Comparison of ENCODE assay signal across 17 cellular contexts in the genomic region with DNA sequence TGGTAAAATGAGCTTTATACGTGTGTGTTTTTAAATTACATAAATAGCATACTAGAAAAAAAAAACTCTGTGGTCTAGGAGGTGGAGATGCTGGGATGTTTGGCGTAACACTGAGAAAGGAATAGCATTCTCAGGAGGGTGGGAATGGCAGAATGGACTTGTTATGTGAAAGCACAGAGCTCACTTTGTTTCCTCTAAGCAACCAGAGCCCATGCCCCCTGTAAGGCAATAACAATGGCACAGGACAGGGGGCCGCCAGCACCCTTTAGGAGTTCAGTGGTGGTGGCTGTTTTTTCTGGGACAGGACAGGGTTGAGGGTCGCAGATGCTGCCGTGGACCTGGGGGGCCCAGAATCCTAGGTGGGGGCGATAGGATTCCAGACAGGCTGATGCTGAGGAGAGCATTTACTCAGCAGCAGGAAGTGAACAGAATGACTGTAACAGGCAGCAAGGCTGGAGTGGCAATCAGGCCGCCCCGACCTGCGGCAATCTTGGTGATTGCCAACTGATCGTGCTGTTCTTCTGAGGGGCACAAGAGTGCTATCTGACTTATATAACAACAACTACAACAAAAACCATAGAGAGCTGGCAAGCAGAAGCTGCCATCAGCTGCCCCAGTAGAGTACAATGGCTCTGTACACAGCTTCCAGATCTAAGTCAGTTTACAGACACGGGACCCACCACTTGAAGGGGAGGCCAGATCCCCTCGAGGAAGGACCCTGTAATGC.
"Had no signal": no experiment of that assay in that cellular context is flagged by ENCODE, and none has a peak within 500 bp of the region (broad histone marks: within the 10 kb centered on the region; RNA-seq: fewer than 3 reads in every experiment).

No MANE protein-coding gene starts in this region.

- DNase-seq: activated CD4-positive, alpha-beta T cell treated with anti-CD3 and anti-CD28 coated beads for 4 hours; activated CD8-positive, alpha-beta memory T cell treated with anti-CD3 and anti-CD28 coated beads, Interleukin-2, amount 50 U/mL, for 4 hours; activated CD8-positive, alpha-beta T cell treated with anti-CD3 and anti-CD28 coated beads, Interleukin-2, amount 10 ng/mL, durations not matched to agents 7 days and 5 days; activated gamma-delta T cell; activated T-cell treated with anti-CD3 and anti-CD28 coated beads, Interleukin-2, amount 50 U/mL, for 48 hours; central memory CD4-positive, alpha-beta T cell; cortex of kidney; effector CD8-positive, alpha-beta T cell; heart right ventricle; left ventricle myocardium superior; ovary; stimulated activated CD4-positive, alpha-beta T cell treated with anti-CD3 and anti-CD28 coated beads, Interleukin-12 subunit alpha, Interleukin-12 subunit beta, amount 100 ng/mL, for 4 hours; thyroid gland; WERI-Rb-1 had no signal

- H3K4me3 Mint-ChIP-seq: activated CD8-positive, alpha-beta T cell treated with anti-CD3 and anti-CD28 coated beads, Interleukin-2, amount 10 ng/mL, durations not matched to agents 7 days and 5 days; stimulated activated effector memory CD8-positive, alpha-beta T cell treated with anti-CD3 and anti-CD28 coated beads, Interleukin-12 subunit alpha, Interleukin-12 subunit beta, amount 100 ng/mL, for 72 hours; T-helper 1 cell treated with Interleukin-12 subunit alpha and Interleukin-12 subunit beta and Interleukin-4 antibody, amounts not matched to agents 30 μg/mL and 1 μg/mL, for 36 hours had no signal

- H3K27ac Mint-ChIP-seq: activated CD8-positive, alpha-beta T cell treated with anti-CD3 and anti-CD28 coated beads, Interleukin-2, amount 10 ng/mL, durations not matched to agents 7 days and 5 days; stimulated activated effector memory CD8-positive, alpha-beta T cell treated with anti-CD3 and anti-CD28 coated beads, Interleukin-12 subunit alpha, Interleukin-12 subunit beta, amount 100 ng/mL, for 72 hours; T-helper 1 cell treated with Interleukin-12 subunit alpha and Interleukin-12 subunit beta and Interleukin-4 antibody, amounts not matched to agents 30 μg/mL and 1 μg/mL, for 36 hours had no signal

- H3K4me1 Mint-ChIP-seq: stimulated activated effector memory CD8-positive, alpha-beta T cell treated with anti-CD3 and anti-CD28 coated beads, Interleukin-12 subunit alpha, Interleukin-12 subunit beta, amount 100 ng/mL, for 72 hours had no signal

- H3K36me3 Mint-ChIP-seq: stimulated activated effector memory CD8-positive, alpha-beta T cell treated with anti-CD3 and anti-CD28 coated beads, Interleukin-12 subunit alpha, Interleukin-12 subunit beta, amount 100 ng/mL, for 72 hours had no signal

- H3K9me3 Mint-ChIP-seq: activated naive CD4-positive, alpha-beta T cell treated with anti-CD3 and anti-CD28 coated beads, Interleukin-2, amount 50 U/mL, for 72 hours; stimulated activated effector memory CD8-positive, alpha-beta T cell treated with anti-CD3 and anti-CD28 coated beads, Interleukin-12 subunit alpha, Interleukin-12 subunit beta, amount 100 ng/mL, for 72 hours had no signal
